Comparison of ENCODE assay signal across 9 cellular contexts in genomic region chr15:74396445-74397238, GRCh38. TPM values are rescaled to one million over a fixed set of nuclear protein-coding genes. Genes with fewer than 3 reads are reported as not detected.
A peak's percentile ranks its signal among the peaks of the same experiment; 100 is the strongest.
DNase-seq lines count a peak whose midpoint lies in the region; ATAC-seq, FAIRE-seq and TF ChIP-seq lines count a peak whose summit lies in the region.
"Had no signal": no experiment of that assay in that cellular context is flagged by ENCODE, and none has a peak within 500 bp of the region (broad histone marks: within the 10 kb centered on the region; RNA-seq: fewer than 3 reads in every experiment).

No MANE protein-coding gene starts in this region.

- POLR2A ChIA-PET in K562 (lab: Yijun Ruan, JAX) = interaction anchor here (0.5 to 2.3 kb wide), 5 partner anchors 8 to 546 kb away, joined by 3 to 9 read pairs (median 4); partner anchors contain the start of gene UBL7

- TF ChIP-seq CTCF in GM12865 (IDR thresholded peaks at IDR 0.05; ENCODE audit: insufficient read depth, low read depth, low read length, missing control alignments) = no peak
- 0 out of 6 replicates have a peak, but pooled peaks of 1 of the 3 experiments have one; percentile 4 for TF ChIP-seq CTCF in K562 (IDR thresholded peaks at IDR 0.05 in 2 of 3, conservative IDR thresholded peaks at IDR 0.05 in 1 of 3; ENCODE audit: insufficient read depth in 2 of 3, low read depth in 1 of 3, low read length in 3 of 3)
- no peak for TF ChIP-seq CTCF in psoas muscle (IDR thresholded peaks at IDR 0.05)
- no peak for TF ChIP-seq CTCF in esophagus muscularis mucosa (IDR thresholded peaks at IDR 0.05)

- H3K36me3 ChIP-seq in K562 (ENCODE audit: control insufficient read depth, insufficient read depth, low read length) (no peaks in the 10 kb centered on the region), psoas muscle (ENCODE audit: insufficient read depth in 1 of 2, low read depth in 1 of 2) (no peaks in the 10 kb centered on the region), esophagus muscularis mucosa (no peaks in the 10 kb centered on the region)

- H3K4me1 ChIP-seq in K562 (replicated peaks in 1 of 2; ENCODE audit: control insufficient read depth in 2 of 2, insufficient read depth in 2 of 2, low read length in 2 of 2) = peaks cover 50 to 66% of the 10 kb centered on the region in 2 experiments
- H3K4me1 ChIP-seq in psoas muscle = no peaks in the 10 kb centered on the region
- no peaks in the 10 kb centered on the region for H3K4me1 ChIP-seq in esophagus muscularis mucosa

- TF ChIP-seq RAD21 in K562 (CRISPR knock-in tag; conservative IDR thresholded peaks at IDR 0.05 in 1 of 2, IDR thresholded peaks at IDR 0.05 in 1 of 2) = no peak

- peak; percentile 93 for DNase-seq in GM12865 (ENCODE audit: low read depth)
- DNase-seq in NOMO-1 treated with dmso at 0.1 percent for 144 hours (lab: John Stamatoyannopoulos, UW; ENCODE audit: unreplicated experiment) = peak; percentile 45
- DNase-seq in K562 (ENCODE audit: extremely low read depth in 1 of 4, low spot score in 3 of 4) = no peak
- DNase-seq in stimulated activated CD4-positive, alpha-beta T cell treated with anti-CD3 and anti-CD28 coated beads, Interleukin-4, amount 100 ng/mL, for 4 hours = peak; percentile 51 to 82
- no peak for DNase-seq in NCI-H187 treated with DMSO at 0.1 percent for 48 hours (lab: John Stamatoyannopoulos, UW)
- DNase-seq in psoas muscle = no peak
- DNase-seq in esophagus muscularis mucosa (ENCODE audit: extremely low spot score) = no peak

- peak overlapping the region; percentile 72 for H2AFZ ChIP-seq in K562 (ENCODE audit: low read depth, low read length)

- FAIRE-seq in K562 (lab: Jason Lieb, UNC) = no peak

- intact Hi-C loops in K562 (cut with micrococcal nuclease) (no loop called here), psoas muscle (cut with DNase I) (no loop called here), esophagus muscularis mucosa (cut with DNase I) (no loop called here)

- H3K9me1 ChIP-seq in K562 (ENCODE audit: control insufficient read depth, insufficient read depth, low read length) = no peaks in the 10 kb centered on the region

- H3K4me2 ChIP-seq in K562 (ENCODE audit: insufficient read depth, low read length) = no peak overlapping the region

- 0 out of 3 replicates have a peak overlapping the region, but pooled peaks have one; percentile 22 for H3K27ac ChIP-seq in K562 (ENCODE audit: extremely low read depth, low read depth, low read length)
- no peak overlapping the region for H3K27ac ChIP-seq in psoas muscle
- no peak overlapping the region for H3K27ac ChIP-seq in esophagus muscularis mucosa (replicated peaks in 1 of 4)

- peak; percentile 36 for ATAC-seq in GM21737 (IDR thresholded peaks at IDR 0.05; ENCODE audit: unreplicated experiment)
- ATAC-seq in K562 = no peak
- ATAC-seq in psoas muscle = no peak

- H3K4me3 ChIP-seq in GM12865 (ENCODE audit: low read depth, low read length) (peak overlapping the region; percentile 76), K562 (no peak overlapping the region), psoas muscle (no peak overlapping the region), esophagus muscularis mucosa (no peak overlapping the region)

- no peaks in the 10 kb centered on the region for H4K20me1 ChIP-seq in K562 (replicated peaks; ENCODE audit: control insufficient read depth, insufficient read depth, low read length)

- no peaks in the 10 kb centered on the region for H3K9me3 ChIP-seq in K562 (replicated peaks; ENCODE audit: control insufficient read depth, insufficient read depth, low read depth, low read length)
- H3K9me3 ChIP-seq in psoas muscle = no peaks in the 10 kb centered on the region
- H3K9me3 ChIP-seq in esophagus muscularis mucosa = no peaks in the 10 kb centered on the region

- no TSS peak for BruUV-seq in K562 (replicated peaks; lab: Mats Ljungman, UMichigan)

- TF ChIP-seq POLR2A in K562 (conservative IDR thresholded peaks at IDR 0.05) (no peak), esophagus muscularis mucosa (IDR thresholded peaks at IDR 0.05; ENCODE audit: low read depth) (no peak)

- no peaks in the 10 kb centered on the region for H3K79me2 ChIP-seq in K562 (ENCODE audit: control insufficient read depth, insufficient read depth, low read length)

- in situ Hi-C loops in K562 (cut with MboI) = no loop called here

- H3K9ac ChIP-seq in K562 (ENCODE audit: insufficient read depth in 1 of 2, low read depth in 2 of 2, low read length in 2 of 2) = peak overlapping the region in 1 of 2 experiments; percentile 77; a peak in 2 of 4 replicates

- H3K27me3 ChIP-seq in K562 (ENCODE audit: control insufficient read depth in 2 of 2, insufficient read depth in 2 of 2, low read length in 2 of 2) (no peaks in the 10 kb centered on the region), psoas muscle (ENCODE audit: insufficient read depth in 3 of 3, low read length in 2 of 3) (peaks cover 0 to 10% (median 0%) of the 10 kb centered on the region in 3 donors), esophagus muscularis mucosa (peaks cover 0 to 18% (median 0%) of the 10 kb centered on the region in 4 donors)

- 42% methylated on average over 9 of the region's 9 CpGs for WGBS in K562 (ENCODE audit: insufficient coverage, low coverage, missing lambda C conversion rate)
- 68 to 74% (median 68%) methylated on average over 9 of the region's 9 CpGs for WGBS in psoas muscle, 3 donors
- 74% methylated on average over 9 of the region's 9 CpGs for WGBS in esophagus muscularis mucosa

- CTCF ChIA-PET in K562 (lab: Yijun Ruan, JAX; ENCODE audit: low intra/inter-chr PET ratio) = no interaction called here

- no peak for TF ChIP-seq EP300 in K562 (IDR thresholded peaks at IDR 0.05; ENCODE audit: low read length)
- TF ChIP-seq EP300 in esophagus muscularis mucosa (IDR thresholded peaks at IDR 0.05) = no peak

RNA-seq across cellular contexts. Expression of gene CYP11A1, which starts 29.2 kb away (rescaled TPM):
- total RNA-seq in K562 (2011; cell fraction: chromatin; rRNA removed; ENCODE audit: low replicate concordance) = 0.21 TPM in 1 of 2 replicates, not detected in the other
- total RNA-seq in K562 (2011; cell fraction: nucleolus; rRNA removed) = not detected in 2 replicates
- total RNA-seq in K562 (2011; cell fraction: nucleoplasm; rRNA removed) = not detected in 2 replicates
- total RNA-seq in K562 (2014; rRNA removed) = 0.12 TPM in 1 of 2 replicates, not detected in the other
- not detected in 2 replicates for total RNA-seq in K562 (2014; rRNA removed; fragmentation: Illumina TruSeq; extraction: Trizol)
- total RNA-seq in K562 (2015; rRNA removed; fragmentation: Illumina TruSeq; extraction: Trizol) = not detected in 2 replicates
- 0.16 and 0.25 TPM in 2 replicates for total RNA-seq in K562 (2021)
- polyA plus RNA-seq in K562 (2011; rRNA removed) = 0.23 and 0.24 TPM in 2 replicates
- polyA plus RNA-seq in K562 (2011; cell fraction: cytosol; rRNA removed) = 0.07 and 0.37 TPM in 2 replicates
- 0.08 and 0.61 TPM in 2 replicates for polyA plus RNA-seq in K562 (2011; cell fraction: nucleus; rRNA removed)
- 0.22 and 1.5 TPM in 2 replicates for polyA plus RNA-seq in K562 (2012)
- polyA plus RNA-seq in K562 (2014; fragmentation: Illumina TruSeq; extraction: Trizol) = 0.06 TPM in 1 of 2 replicates, not detected in the other
- under 1 TPM; 0.06 to 0.10 TPM for polyA plus RNA-seq in K562 (2014; fragmentation: Nextera tagmentation; extraction: Ambion mirVana)
- polyA plus RNA-seq in K562 (2014; rRNA removed) = not detected in 2 replicates
- 0.35 TPM in 1 of 2 replicates, not detected in the other for polyA minus RNA-seq in K562 (2011; rRNA and poly(A)+ RNA removed)
- 0.38 TPM in 1 of 2 replicates, not detected in the other for polyA minus RNA-seq in K562 (2011; cell fraction: cytosol; rRNA and poly(A)+ RNA removed)
- polyA minus RNA-seq in K562 (2011; cell fraction: nucleus; rRNA and poly(A)+ RNA removed) = not detected in 2 replicates
- total RNA-seq in psoas muscle = 1 to 10 TPM in 2 of 4 donors, under 1 TPM in 2; 0.61 to 5.0 (median 2.2) TPM
- polyA plus RNA-seq in psoas muscle = under 1 TPM; 0.14 to 0.24 (median 0.18) TPM
- 1 to 10 TPM; 1.7 to 2.5 (median 1.8) TPM for total RNA-seq in esophagus muscularis mucosa
- total RNA-seq: myocyte had no signal

RNA-seq across cellular contexts. Expression of gene SEMA7A, which starts 37.1 kb away (rescaled TPM):
- 17.2 and 52.5 TPM in 2 replicates for total RNA-seq in K562 (2011; cell fraction: chromatin; rRNA removed; ENCODE audit: low replicate concordance)
- total RNA-seq in K562 (2011; cell fraction: nucleolus; rRNA removed) = 48.0 and 55.7 TPM in 2 replicates
- total RNA-seq in K562 (2011; cell fraction: nucleoplasm; rRNA removed) = 32.8 and 33.4 TPM in 2 replicates
- total RNA-seq in K562 (2014; rRNA removed) (4.8 and 5.7 TPM in 2 replicates), K562 (2014; rRNA removed; fragmentation: Illumina TruSeq; extraction: Trizol) (1.7 and 3.3 TPM in 2 replicates), K562 (2015; rRNA removed; fragmentation: Illumina TruSeq; extraction: Trizol) (6.1 and 6.6 TPM in 2 replicates), K562 (2021) (6.2 and 6.8 TPM in 2 replicates), psoas muscle (1 to 10 TPM in 3 of 4 donors, under 1 TPM in 1; 0.71 to 2.0 (median 1.5) TPM), esophagus muscularis mucosa (1 to 10 TPM; 1.2 to 4.1 (median 2.7) TPM)
- polyA plus RNA-seq in K562 (2011; rRNA removed) (8.2 and 12.8 TPM in 2 replicates), K562 (2014; fragmentation: Illumina TruSeq; extraction: Trizol) (6.4 and 6.8 TPM in 2 replicates), K562 (2014; fragmentation: Nextera tagmentation; extraction: Ambion mirVana) (under 1 TPM in 1 of 2 experiments, not detected in 1; 0.04 TPM), K562 (2014; rRNA removed) (3.6 and 7.2 TPM in 2 replicates), psoas muscle (1 to 10 TPM in 1 of 3 donors, under 1 TPM in 2; 0.44 to 1.2 (median 0.46) TPM)
- 15.1 and 15.7 TPM in 2 replicates for polyA plus RNA-seq in K562 (2011; cell fraction: cytosol; rRNA removed)
- 24.4 and 28.1 TPM in 2 replicates for polyA plus RNA-seq in K562 (2011; cell fraction: nucleus; rRNA removed)
- polyA plus RNA-seq in K562 (2012) = 12.7 and 16.6 TPM in 2 replicates
- polyA minus RNA-seq in K562 (2011; rRNA and poly(A)+ RNA removed) = 7.0 and 9.6 TPM in 2 replicates
- 8.2 and 10.7 TPM in 2 replicates for polyA minus RNA-seq in K562 (2011; cell fraction: cytosol; rRNA and poly(A)+ RNA removed)
- 8.9 and 13.2 TPM in 2 replicates for polyA minus RNA-seq in K562 (2011; cell fraction: nucleus; rRNA and poly(A)+ RNA removed)

Comparison
In these comparisons a context has a peak if more than half of its experiments do, and no peak if none do; other contexts are left out.
1. DNase-seq: peak in GM12865 (single experiment), NOMO-1 treated with dmso at 0.1 percent for 144 hours (single experiment) and stimulated activated CD4-positive, alpha-beta T cell treated with anti-CD3 and anti-CD28 coated beads, Interleukin-4, amount 100 ng/mL, for 4 hours (2 of 2); none in K562 (0 of 4), NCI-H187 treated with DMSO at 0.1 percent for 48 hours (single experiment), psoas muscle (0 of 2) and esophagus muscularis mucosa (single experiment).